In the genomic region with DNA sequence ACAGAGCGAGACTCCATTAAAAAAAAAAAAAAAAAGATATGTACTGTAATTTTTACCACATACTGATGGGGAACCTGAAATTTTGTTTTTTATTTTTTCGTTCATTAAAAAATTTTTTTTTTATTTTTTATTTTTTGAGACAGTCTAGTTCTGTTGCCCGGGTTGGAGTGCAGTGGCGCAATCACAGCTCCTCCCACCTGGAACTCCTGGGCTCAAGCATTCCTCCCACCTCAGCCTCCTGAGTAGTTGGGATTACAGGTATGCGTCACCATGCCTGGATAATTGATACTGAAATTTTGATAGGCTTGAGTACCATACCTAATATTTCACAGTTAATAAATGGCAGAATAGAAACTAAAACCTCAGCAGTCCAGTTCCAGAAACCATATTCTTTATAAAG, we compare ENCODE assay signal across 27 cellular contexts.
"Had no signal": no experiment of that assay in that cellular context is flagged by ENCODE, and none has a peak within 500 bp of the region (broad histone marks: within the 10 kb centered on the region; RNA-seq: fewer than 3 reads in every experiment).

No MANE protein-coding gene starts in this region.

- FAIRE-seq: colon, endometrium, endothelial cell of umbilical vein, frontal cortex had no signal

- H3K4me1 Mint-ChIP-seq: endodermal cell had no signal

- H3K36me3 ChIP-seq: colonic mucosa had no signal

- H3K4me3 ChIP-seq: colonic mucosa, coronary artery, dorsolateral prefrontal cortex, esophagus muscularis mucosa, esophagus squamous epithelium, gastrocnemius medialis, gastroesophageal sphincter, heart left ventricle, heart right ventricle had no signal

- H3K4me3 Mint-ChIP-seq: dendritic cell treated with granulocyte-macrophage colony-stimulating factor and Interleukin-4, amounts not matched to agents 40 ng/mL and 50 ng/mL, for 4 days; endodermal cell had no signal

- H3K9me3 ChIP-seq: colonic mucosa, esophagus muscularis mucosa, esophagus squamous epithelium, gastrocnemius medialis, gastroesophageal sphincter, heart left ventricle, heart right ventricle had no signal

- H3K4me1 ChIP-seq: colonic mucosa, esophagus muscularis mucosa, esophagus squamous epithelium, foreskin keratinocyte, gastrocnemius medialis, gastroesophageal sphincter, heart left ventricle, heart right ventricle had no signal

- H3K9me3 Mint-ChIP-seq: dendritic cell treated with granulocyte-macrophage colony-stimulating factor and Interleukin-4, amounts not matched to agents 40 ng/mL and 50 ng/mL, for 4 days; endodermal cell had no signal

- H3K27me3 ChIP-seq: colonic mucosa, dorsolateral prefrontal cortex, esophagus muscularis mucosa, esophagus squamous epithelium, foreskin keratinocyte, gastrocnemius medialis, gastroesophageal sphincter, heart left ventricle, heart right ventricle had no signal

- H3K27me3 Mint-ChIP-seq: dendritic cell treated with granulocyte-macrophage colony-stimulating factor and Interleukin-4, amounts not matched to agents 40 ng/mL and 50 ng/mL, for 4 days had no signal

- H3K27ac Mint-ChIP-seq: dendritic cell treated with granulocyte-macrophage colony-stimulating factor and Interleukin-4, amounts not matched to agents 40 ng/mL and 50 ng/mL, for 4 days; endodermal cell had no signal

- DNase-seq: colonic mucosa; cortex of kidney; dermis blood vessel endothelial cell; dorsolateral prefrontal cortex; effector CD4-positive, alpha-beta T cell; effector CD8-positive, alpha-beta T cell; effector memory CD4-positive, alpha-beta T cell; endodermal cell; erythroblast; esophagus squamous epithelium; foreskin fibroblast; foreskin melanocyte; gastrocnemius medialis; glutamatergic neuron; heart left ventricle; heart right ventricle had no signal

- H3K27ac ChIP-seq: colonic mucosa, coronary artery, epithelial cell of prostate, esophagus muscularis mucosa, esophagus squamous epithelium, foreskin keratinocyte, gastrocnemius medialis, gastroesophageal sphincter, heart left ventricle, heart right ventricle had no signal

- ATAC-seq: esophagus mucosa, foreskin keratinocyte, gastrocnemius medialis, gastroesophageal sphincter, heart left ventricle, heart right ventricle had no signal
